ENCODE assay signal across 10 cellular contexts in genomic region chr20:46040902-46041535, GRCh38. TPM values are rescaled to one million over a fixed set of nuclear protein-coding genes. Genes with fewer than 3 reads are reported as not detected.
DNase-seq lines count a peak whose midpoint lies in the region; ATAC-seq and TF ChIP-seq lines count a peak whose summit lies in the region.
"Had no signal": no experiment of that assay in that cellular context is flagged by ENCODE, and none has a peak within 500 bp of the region (broad histone marks: within the 10 kb centered on the region; RNA-seq: fewer than 3 reads in every experiment).

No MANE protein-coding gene starts in this region.

- H3K27me3 Mint-ChIP-seq in MCF 10A (ENCODE audit: insufficient read depth, unreplicated experiment) (peaks cover 81% of the 10 kb centered on the region), activated B cell treated with CpG ODN at 0.5 μM for 24 hours (peaks cover 55% of the 10 kb centered on the region)

- peaks cover 0 to 40% of the 10 kb centered on the region in 2 donors for H3K27me3 ChIP-seq in breast epithelium
- H3K27me3 ChIP-seq: BLaER1 had no signal

- no peaks in the 10 kb centered on the region for H3K9me3 ChIP-seq in breast epithelium
- H3K9me3 ChIP-seq: BLaER1 had no signal

- no peak overlapping the region for H3K27ac ChIP-seq in breast epithelium
- H3K27ac ChIP-seq: BLaER1 had no signal

- H3K36me3 Mint-ChIP-seq in MCF 10A (ENCODE audit: insufficient read depth, unreplicated experiment), result peaks cover 4% of the 10 kb centered on the region
- no peaks in the 10 kb centered on the region for H3K36me3 Mint-ChIP-seq in activated B cell treated with CpG ODN at 0.5 μM for 24 hours (ENCODE audit: low read depth)

- CTCF ChIA-PET in MCF 10A (lab: Yijun Ruan, JAX), result no interaction called here
- CTCF ChIA-PET in activated B cell treated with CpG ODN at 0.5 μM for 24 hours (lab: Charles Lee), result no interaction called here

- H3K4me3 ChIP-seq in breast epithelium (no peak overlapping the region), fibroblast of pulmonary artery (replicated peaks; ENCODE audit: low read depth, low read length) (no peak overlapping the region)
- H3K4me3 ChIP-seq: BLaER1 had no signal

- no peaks in the 10 kb centered on the region for H3K36me3 ChIP-seq in breast epithelium
- H3K36me3 ChIP-seq: BLaER1 had no signal

- intact Hi-C loops in MCF 10A (cut with micrococcal nuclease), result no loop called here
- intact Hi-C loops in breast epithelium (cut with DNase I; ENCODE audit: low total_unique reads), result no loop called here
- intact Hi-C loops in activated B cell treated with CpG ODN at 0.5 μM for 24 hours (cut with micrococcal nuclease), result no loop called here

- POLR2A ChIA-PET in MCF 10A (lab: Yijun Ruan, JAX), result no interaction called here
- POLR2A ChIA-PET in activated B cell treated with CpG ODN at 0.5 μM for 24 hours (lab: Charles Lee), result no interaction called here

- peak; percentile 57 for DNase-seq in MCF 10A (ENCODE audit: unreplicated experiment)
- DNase-seq in breast epithelium (ENCODE audit: low spot score in 2 of 2), result no peak
- DNase-seq in activated B cell treated with CpG ODN at 0.5 μM for 24 hours, result no peak
- DNase-seq in fibroblast of pulmonary artery (ENCODE audit: low read depth), result peak; percentile 53
- peak; percentile 71 for DNase-seq in stimulated activated naive CD8-positive, alpha-beta T cell treated with anti-CD3 and anti-CD28 coated beads, Interleukin-15, Interleukin-2, amounts not matched to agents 100 U/mL and 50 U/mL, for 24 hours
- DNase-seq in NCI-H187 treated with DMSO at 0.1 percent for 48 hours (lab: John Stamatoyannopoulos, UW), result no peak

- H3K4me3 Mint-ChIP-seq in MCF 10A (ENCODE audit: unreplicated experiment), result no peak overlapping the region
- H3K4me3 Mint-ChIP-seq in activated B cell treated with CpG ODN at 0.5 μM for 24 hours, result no peak overlapping the region

- H3K27ac Mint-ChIP-seq in MCF 10A (ENCODE audit: low read depth, unreplicated experiment) (no peak overlapping the region), activated B cell treated with CpG ODN at 0.5 μM for 24 hours (no peak overlapping the region)

- no peak for TF ChIP-seq CTCF in MCF 10A (IDR thresholded peaks at IDR 0.05; ENCODE audit: unreplicated experiment)
- TF ChIP-seq CTCF in breast epithelium (IDR thresholded peaks at IDR 0.05), result no peak
- no peak for TF ChIP-seq CTCF in activated B cell treated with CpG ODN at 0.5 μM for 24 hours (IDR thresholded peaks at IDR 0.05)
- no peak for TF ChIP-seq CTCF in fibroblast of pulmonary artery (IDR thresholded peaks at IDR 0.05; ENCODE audit: low read length, missing control alignments)

- H3K4me1 ChIP-seq in breast epithelium, result no peaks in the 10 kb centered on the region

- peak; percentile 47 for ATAC-seq in activated B cell treated with CpG ODN at 0.5 μM for 24 hours (ENCODE audit: low read depth)
- no peak for ATAC-seq in stimulated activated naive CD8-positive, alpha-beta T cell treated with anti-CD3 and anti-CD28 coated beads, Interleukin-15, Interleukin-2, amounts not matched to agents 100 U/mL and 50 U/mL, for 24 hours
- no peak for ATAC-seq in GM21737 (IDR thresholded peaks at IDR 0.05; ENCODE audit: unreplicated experiment)
- no peak for ATAC-seq in GM19324 (IDR thresholded peaks at IDR 0.05; ENCODE audit: low FRiP score, unreplicated experiment)
- ATAC-seq: Panc1 had no signal

- H3K9me3 Mint-ChIP-seq in MCF 10A (ENCODE audit: unreplicated experiment) (no peaks in the 10 kb centered on the region), activated B cell treated with CpG ODN at 0.5 μM for 24 hours (no peaks in the 10 kb centered on the region)

- no peak for TF ChIP-seq POLR2A in breast epithelium (IDR thresholded peaks at IDR 0.05)

- H3K4me1 Mint-ChIP-seq in MCF 10A (ENCODE audit: insufficient read depth, unreplicated experiment) (no peaks in the 10 kb centered on the region), activated B cell treated with CpG ODN at 0.5 μM for 24 hours (no peaks in the 10 kb centered on the region)

- BruUV-seq in MCF 10A (replicated peaks; lab: Mats Ljungman, UMichigan), result no TSS peak

RNA-seq across cellular contexts. Expression of gene SLC12A5, which starts 12.0 kb away (rescaled TPM):
- total RNA-seq in MCF 10A (2022) (0.75 and 0.98 TPM in 2 replicates), breast epithelium (under 1 TPM in 1 of 3 donors, not detected in 2; 0.33 TPM), activated B cell treated with CpG ODN at 0.5 μM for 24 hours (not detected in 2 replicates)

RNA-seq across cellular contexts. Expression of gene MMP9, which starts 32.3 kb away (rescaled TPM):
- 0.12 TPM in 1 of 2 replicates, not detected in the other for total RNA-seq in MCF 10A (2022)
- 1 to 10 TPM in 2 of 3 donors, under 1 TPM in 1; 0.98 to 7.8 (median 5.9) TPM for total RNA-seq in breast epithelium
- 2.0 and 2.3 TPM in 2 replicates for total RNA-seq in activated B cell treated with CpG ODN at 0.5 μM for 24 hours

RNA-seq across cellular contexts. Expression of gene NCOA5, which starts 48.7 kb away (rescaled TPM):
- total RNA-seq in MCF 10A (2022), result 26.0 and 31.2 TPM in 2 replicates
- total RNA-seq in breast epithelium, result 10 to 100 TPM; 30.1 to 59.7 (median 36.1) TPM
- total RNA-seq in activated B cell treated with CpG ODN at 0.5 μM for 24 hours, result 46.4 and 53.1 TPM in 2 replicates

Comparison
In these comparisons a context has a peak if more than half of its experiments do, and no peak if none do; other contexts are left out.
1. DNase-seq: peak in MCF 10A (single experiment), fibroblast of pulmonary artery (single experiment) and stimulated activated naive CD8-positive, alpha-beta T cell treated with anti-CD3 and anti-CD28 coated beads, Interleukin-15, Interleukin-2, amounts not matched to agents 100 U/mL and 50 U/mL, for 24 hours (single experiment); none in breast epithelium (0 of 2), activated B cell treated with CpG ODN at 0.5 μM for 24 hours (single experiment) and NCI-H187 treated with DMSO at 0.1 percent for 48 hours (single experiment).